ENCODE assay signal across 1 cellular context in genomic region chr3:155065537-155065936, GRCh38.
TF ChIP-seq lines count a peak whose summit lies in the region.

No MANE protein-coding gene starts in this region.

TF ChIP-seq in HepG2, 621 proteins besides CTCF, POLR2A, EP300 and RAD21:
- TF ChIP-seq KDM3A (CRISPR knock-in tag; IDR thresholded peaks at IDR 0.05; ENCODE audit: low read depth) (no peak), ELK4 (CRISPR knock-in tag; IDR thresholded peaks at IDR 0.05; ENCODE audit: borderline replicate concordance) (no peak), KDM1A (CRISPR knock-in tag; IDR thresholded peaks at IDR 0.05) (no peak), ZNF367 (CRISPR knock-in tag; IDR thresholded peaks at IDR 0.05; ENCODE audit: borderline replicate concordance) (no peak), MXD1 (CRISPR knock-in tag; IDR thresholded peaks at IDR 0.05) (no peak), ZNF234 (CRISPR knock-in tag; conservative IDR thresholded peaks at IDR 0.05) (no peak), ZSCAN20 (CRISPR knock-in tag; IDR thresholded peaks at IDR 0.05; ENCODE audit: borderline replicate concordance) (no peak), ZNF75D (CRISPR knock-in tag; IDR thresholded peaks at IDR 0.05; ENCODE audit: borderline replicate concordance) (no peak), SRF (IDR thresholded peaks at IDR 0.05; ENCODE audit: low read depth, low read length) (no peak), ZKSCAN5 (CRISPR knock-in tag; IDR thresholded peaks at IDR 0.05) (no peak), SALL1 (CRISPR knock-in tag; IDR thresholded peaks at IDR 0.05) (no peak), E2F5 (CRISPR knock-in tag; conservative IDR thresholded peaks at IDR 0.05) (no peak), AHDC1 (CRISPR knock-in tag; IDR thresholded peaks at IDR 0.05; ENCODE audit: borderline replicate concordance) (no peak), ATM (IDR thresholded peaks at IDR 0.05; ENCODE audit: borderline replicate concordance) (no peak), RORA (CRISPR knock-in tag; IDR thresholded peaks at IDR 0.05) (no peak), PHF5A (CRISPR knock-in tag; IDR thresholded peaks at IDR 0.05; ENCODE audit: low read depth, unreplicated experiment) (no peak), FOSL2 (CRISPR knock-in tag; IDR thresholded peaks at IDR 0.05) (no peak), KMT2A (CRISPR knock-in tag; IDR thresholded peaks at IDR 0.05) (no peak), SP140L (CRISPR knock-in tag; IDR thresholded peaks at IDR 0.05; ENCODE audit: borderline replicate concordance) (no peak), NR3C1 (CRISPR knock-in tag; IDR thresholded peaks at IDR 0.05) (no peak)
